ENCODE assay signal across 22 cellular contexts in the genomic region with DNA sequence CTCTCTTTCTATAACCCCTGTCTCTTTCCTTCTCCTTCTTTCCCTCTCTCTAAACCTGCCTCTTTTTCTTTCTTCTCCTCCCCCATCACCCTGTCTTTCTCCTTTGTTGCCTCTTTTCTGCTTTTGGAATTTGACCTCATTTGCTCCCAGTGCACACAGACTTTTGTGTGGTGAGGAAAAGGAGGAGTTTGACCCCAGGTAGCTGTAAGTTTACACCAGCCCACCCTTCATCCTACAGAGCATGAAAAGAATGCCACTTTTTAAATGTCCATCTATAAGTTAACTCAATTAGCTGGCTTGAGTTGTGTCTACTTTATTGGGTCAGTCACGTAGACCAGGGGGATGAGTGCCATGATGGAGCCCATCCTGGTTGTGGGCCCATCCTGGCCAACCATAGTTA.
DNase-seq lines count a peak whose midpoint lies in the region; ATAC-seq and TF ChIP-seq lines count a peak whose summit lies in the region.
"Had no signal": no experiment of that assay in that cellular context is flagged by ENCODE, and none has a peak within 500 bp of the region (broad histone marks: within the 10 kb centered on the region; RNA-seq: fewer than 3 reads in every experiment).

No MANE protein-coding gene starts in this region.

- peaks cover 6% of the 10 kb centered on the region for H3K79me1 ChIP-seq in mesenchymal stem cell (replicated peaks; ENCODE audit: low read length, poor library complexity, severe bottlenecking)

- H3K23ac ChIP-seq in mesenchymal stem cell (ENCODE audit: low read length in 2 of 2) = no peak overlapping the region

- POLR2A ChIA-PET in activated CD4-positive, alpha-beta T cell treated with anti-CD3 and anti-CD28 coated beads, Interleukin-2, amount 10 ng/mL, durations not matched to agents 7 days and 5 days (lab: Charles Lee) = no interaction called here
- POLR2A ChIA-PET in activated CD8-positive, alpha-beta T cell treated with anti-CD3 and anti-CD28 coated beads, Interleukin-2, amount 10 ng/mL, durations not matched to agents 7 days and 5 days (lab: Charles Lee) = interaction anchor here (1.2 kb wide), 1 partner anchor 137 kb away, joined by 3 read pairs; no protein-coding TSS in a partner anchor

- H3K27me3 ChIP-seq in mesenchymal stem cell (ENCODE audit: control insufficient read depth in 1 of 2, insufficient read depth in 1 of 2, low read length in 2 of 2) (no peaks in the 10 kb centered on the region), testis (no peaks in the 10 kb centered on the region)

- CTCF ChIA-PET in activated CD4-positive, alpha-beta T cell treated with anti-CD3 and anti-CD28 coated beads, Interleukin-2, amount 10 ng/mL, durations not matched to agents 7 days and 5 days (lab: Charles Lee) = interaction anchor here (0.9 to 2.0 kb wide), 2 partner anchors 9 to 96 kb away, joined by 3 to 7 read pairs; no protein-coding TSS in a partner anchor
- CTCF ChIA-PET in activated CD8-positive, alpha-beta T cell treated with anti-CD3 and anti-CD28 coated beads, Interleukin-2, amount 10 ng/mL, durations not matched to agents 7 days and 5 days (lab: Charles Lee) = interaction anchor here (1.0 to 1.7 kb wide), 5 partner anchors 26 to 151 kb away, joined by 3 to 8 read pairs (median 3); no protein-coding TSS in a partner anchor

- no peak for TF ChIP-seq CTCF in testis (IDR thresholded peaks at IDR 0.05)

- H2BK120ac ChIP-seq in mesenchymal stem cell (ENCODE audit: low read depth, low read length) = no peak overlapping the region

- H2AK5ac ChIP-seq in mesenchymal stem cell (ENCODE audit: low read length, severe bottlenecking) = no peak overlapping the region

- no peak overlapping the region for H3K4me3 Mint-ChIP-seq in activated CD4-positive, alpha-beta T cell treated with anti-CD3 and anti-CD28 coated beads, Interleukin-2, amount 10 ng/mL, durations not matched to agents 7 days and 5 days
- no peak overlapping the region for H3K4me3 Mint-ChIP-seq in activated CD8-positive, alpha-beta T cell treated with anti-CD3 and anti-CD28 coated beads, Interleukin-2, amount 10 ng/mL, durations not matched to agents 7 days and 5 days
- H3K4me3 Mint-ChIP-seq: endodermal cell had no signal

- no peaks in the 10 kb centered on the region for H3K27me3 Mint-ChIP-seq in activated CD4-positive, alpha-beta T cell treated with anti-CD3 and anti-CD28 coated beads, Interleukin-2, amount 10 ng/mL, durations not matched to agents 7 days and 5 days
- H3K27me3 Mint-ChIP-seq in activated CD8-positive, alpha-beta T cell treated with anti-CD3 and anti-CD28 coated beads, Interleukin-2, amount 10 ng/mL, durations not matched to agents 7 days and 5 days (ENCODE audit: low read depth) = no peaks in the 10 kb centered on the region
- H3K27me3 Mint-ChIP-seq: CD4-positive, CD25-positive, alpha-beta regulatory T cell had no signal

- H2AFZ ChIP-seq in mesenchymal stem cell (ENCODE audit: low read depth, low read length) = no peak overlapping the region

- H2BK5ac ChIP-seq in mesenchymal stem cell (ENCODE audit: low read depth, low read length, poor library complexity, severe bottlenecking) = no peak overlapping the region

- peaks cover 74% of the 10 kb centered on the region for H3K4me1 Mint-ChIP-seq in activated CD4-positive, alpha-beta T cell treated with anti-CD3 and anti-CD28 coated beads, Interleukin-2, amount 10 ng/mL, durations not matched to agents 7 days and 5 days
- peaks cover 69% of the 10 kb centered on the region for H3K4me1 Mint-ChIP-seq in activated CD8-positive, alpha-beta T cell treated with anti-CD3 and anti-CD28 coated beads, Interleukin-2, amount 10 ng/mL, durations not matched to agents 7 days and 5 days (ENCODE audit: low read depth)

- H3K4ac ChIP-seq in mesenchymal stem cell (ENCODE audit: low read depth in 1 of 2, low read length in 2 of 2) = no peak overlapping the region

- H3K9me3 Mint-ChIP-seq in activated CD4-positive, alpha-beta T cell treated with anti-CD3 and anti-CD28 coated beads, Interleukin-2, amount 10 ng/mL, durations not matched to agents 7 days and 5 days = peaks cover 7% of the 10 kb centered on the region
- peaks cover 5% of the 10 kb centered on the region for H3K9me3 Mint-ChIP-seq in activated CD8-positive, alpha-beta T cell treated with anti-CD3 and anti-CD28 coated beads, Interleukin-2, amount 10 ng/mL, durations not matched to agents 7 days and 5 days (ENCODE audit: insufficient read depth)
- H3K9me3 Mint-ChIP-seq: endodermal cell had no signal

- no peak for ATAC-seq in activated CD8-positive, alpha-beta T cell treated with anti-CD3 and anti-CD28 coated beads, Interleukin-2, amount 10 ng/mL, durations not matched to agents 7 days and 5 days

- no peak overlapping the region for H2BK15ac ChIP-seq in mesenchymal stem cell (ENCODE audit: low read depth, poor library complexity, severe bottlenecking)

- H2BK12ac ChIP-seq in mesenchymal stem cell (ENCODE audit: low read length in 2 of 2) = peak overlapping the region; percentile 8 to 59

- peaks cover 35% of the 10 kb centered on the region for H3K36me3 Mint-ChIP-seq in activated CD4-positive, alpha-beta T cell treated with anti-CD3 and anti-CD28 coated beads, Interleukin-2, amount 10 ng/mL, durations not matched to agents 7 days and 5 days (ENCODE audit: low read depth)
- peaks cover 39% of the 10 kb centered on the region for H3K36me3 Mint-ChIP-seq in activated CD8-positive, alpha-beta T cell treated with anti-CD3 and anti-CD28 coated beads, Interleukin-2, amount 10 ng/mL, durations not matched to agents 7 days and 5 days (ENCODE audit: low read depth)
- H3K36me3 Mint-ChIP-seq: CD4-positive, CD25-positive, alpha-beta regulatory T cell had no signal

- no peak for TF ChIP-seq POLR2A in testis (IDR thresholded peaks at IDR 0.05)

- H3K36me3 ChIP-seq in mesenchymal stem cell (ENCODE audit: control insufficient read depth in 1 of 2, insufficient read depth in 2 of 2, low read depth in 1 of 2, low read length in 2 of 2) (no peaks in the 10 kb centered on the region), testis (ENCODE audit: low read depth, missing control alignments) (no peaks in the 10 kb centered on the region)

- no peak for DNase-seq in activated CD4-positive, alpha-beta T cell treated with anti-CD3 and anti-CD28 coated beads, Interleukin-2, amount 10 ng/mL, durations not matched to agents 7 days and 5 days
- DNase-seq in activated CD4-positive, alpha-beta T cell treated with anti-CD3 and anti-CD28 coated beads for 4 hours = no peak
- no peak for DNase-seq in activated CD8-positive, alpha-beta T cell treated with anti-CD3 and anti-CD28 coated beads, Interleukin-2, amount 10 ng/mL, durations not matched to agents 7 days and 5 days
- DNase-seq in mesenchymal stem cell (no peak), testis (no peak), Ammon's horn (ENCODE audit: low spot score) (no peak)
- DNase-seq in effector CD4-positive, alpha-beta T cell = no peak
- DNase-seq in activated CD8-positive, alpha-beta memory T cell treated with anti-CD3 and anti-CD28 coated beads for 24 hours = no peak
- DNase-seq: activated T-cell treated with anti-CD3 and anti-CD28 coated beads, Interleukin-2, amount 50 U/mL, for 1 hour; anterior cingulate cortex; CD4-positive, CD25-positive, alpha-beta regulatory T cell; DMS53; endodermal cell; KG1; NCI-H1048; NCI-H2081 treated with DMSO at 0.1 percent for 48 hours; NCI-H524; posterior cingulate gyrus; SHP77 treated with DMSO at 0.1 percent for 48 hours; small intestine; stimulated activated CD4-positive, alpha-beta T cell treated with anti-CD3 and anti-CD28 coated beads, Interleukin-4, amount 100 ng/mL, for 4 hours; stimulated activated CD8-positive, alpha-beta memory T cell treated with anti-CD3 and anti-CD28 coated beads, Interleukin-4, amount 100 ng/mL, for 48 hours had no signal

- H3K27ac ChIP-seq in mesenchymal stem cell (ENCODE audit: low read length, poor library complexity, severe bottlenecking) = no peak overlapping the region
- H3K27ac ChIP-seq in testis = peak overlapping the region; percentile 67 to 81

- intact Hi-C loops in testis (cut with DNase I; ENCODE audit: low total_unique reads) = no loop called here

- H4K91ac ChIP-seq in mesenchymal stem cell (ENCODE audit: low read length) = peak overlapping the region; percentile 81

- H3K9me3 ChIP-seq in mesenchymal stem cell (ENCODE audit: control insufficient read depth, low read length) (no peaks in the 10 kb centered on the region), testis (no peaks in the 10 kb centered on the region)

- H3K4me1 ChIP-seq in mesenchymal stem cell (ENCODE audit: control insufficient read depth, insufficient read depth, low read depth, low read length) (peaks cover 4% of the 10 kb centered on the region), testis (peaks cover 36% of the 10 kb centered on the region)

- 100% methylated on average over 1 of the region's 1 CpG for WGBS in mesenchymal stem cell
- WGBS in testis, 2 donors = 94 to 95% methylated on average over 1 of the region's 1 CpG

- peak overlapping the region; percentile 16 for H4K8ac ChIP-seq in mesenchymal stem cell (ENCODE audit: low read length)

- H3K27ac Mint-ChIP-seq in activated CD4-positive, alpha-beta T cell treated with anti-CD3 and anti-CD28 coated beads, Interleukin-2, amount 10 ng/mL, durations not matched to agents 7 days and 5 days = peak overlapping the region; percentile 10
- peak overlapping the region; percentile 57 for H3K27ac Mint-ChIP-seq in activated CD8-positive, alpha-beta T cell treated with anti-CD3 and anti-CD28 coated beads, Interleukin-2, amount 10 ng/mL, durations not matched to agents 7 days and 5 days
- H3K27ac Mint-ChIP-seq: endodermal cell had no signal

- H3K14ac ChIP-seq in mesenchymal stem cell (ENCODE audit: low read length in 2 of 2) = no peak overlapping the region

- H3K9ac ChIP-seq in mesenchymal stem cell (ENCODE audit: low read length) = no peak overlapping the region

- peak overlapping the region; percentile 5 to 7 for H3K18ac ChIP-seq in mesenchymal stem cell (ENCODE audit: low read depth in 1 of 2, low read length in 2 of 2)

- H3K4me2 ChIP-seq in mesenchymal stem cell (ENCODE audit: low read length, poor library complexity, severe bottlenecking) = no peak overlapping the region

- H3K4me3 ChIP-seq in mesenchymal stem cell (ENCODE audit: insufficient read depth in 1 of 2, low read depth in 1 of 2, low read length in 2 of 2) (no peak overlapping the region), testis (no peak overlapping the region)
